ENCODE assay signal across 21 cellular contexts in genomic region chr7:66564045-66564444, GRCh38.
A peak's percentile ranks its signal among the peaks of the same experiment; 100 is the strongest.
DNase-seq lines count a peak whose midpoint lies in the region; ATAC-seq and TF ChIP-seq lines count a peak whose summit lies in the region.
"Had no signal": no experiment of that assay in that cellular context is flagged by ENCODE, and none has a peak within 500 bp of the region (broad histone marks: within the 10 kb centered on the region; RNA-seq: fewer than 3 reads in every experiment).

No MANE protein-coding gene starts in this region.

- H3K4me1 ChIP-seq in naive thymus-derived CD4-positive, alpha-beta T cell (ENCODE audit: control insufficient read depth in 2 of 2, insufficient read depth in 2 of 2, low read length in 2 of 2) = no peaks in the 10 kb centered on the region
- H3K4me1 ChIP-seq: SJCRH30 had no signal

- no peaks in the 10 kb centered on the region for H3K9me3 Mint-ChIP-seq in activated CD4-positive, alpha-beta memory T cell treated with anti-CD3 and anti-CD28 coated beads for 36 hours
- no peaks in the 10 kb centered on the region for H3K9me3 Mint-ChIP-seq in activated CD4-positive, alpha-beta memory T cell treated with anti-CD3 and anti-CD28 coated beads, Interleukin-2, amount 10 ng/mL, durations not matched to agents 7 days and 5 days
- H3K9me3 Mint-ChIP-seq in CD4-positive, alpha-beta T cell = no peaks in the 10 kb centered on the region
- H3K9me3 Mint-ChIP-seq in naive thymus-derived CD4-positive, alpha-beta T cell = no peaks in the 10 kb centered on the region

- H3K27ac Mint-ChIP-seq in activated CD4-positive, alpha-beta memory T cell treated with anti-CD3 and anti-CD28 coated beads for 36 hours = peak overlapping the region; percentile 12
- no peak overlapping the region for H3K27ac Mint-ChIP-seq in activated CD4-positive, alpha-beta memory T cell treated with anti-CD3 and anti-CD28 coated beads, Interleukin-2, amount 10 ng/mL, durations not matched to agents 7 days and 5 days
- H3K27ac Mint-ChIP-seq in CD4-positive, alpha-beta T cell = peak overlapping the region; percentile 84
- H3K27ac Mint-ChIP-seq in T-helper 17 cell = peak overlapping the region; percentile 88
- peak overlapping the region in 7 of 9 donors; percentile 32 to 86 (median 59) for H3K27ac Mint-ChIP-seq in naive thymus-derived CD4-positive, alpha-beta T cell

- H3K36me3 Mint-ChIP-seq in activated CD4-positive, alpha-beta memory T cell treated with anti-CD3 and anti-CD28 coated beads for 36 hours = peaks cover 6% of the 10 kb centered on the region
- peaks cover 14% of the 10 kb centered on the region for H3K36me3 Mint-ChIP-seq in activated CD4-positive, alpha-beta memory T cell treated with anti-CD3 and anti-CD28 coated beads, Interleukin-2, amount 10 ng/mL, durations not matched to agents 7 days and 5 days (ENCODE audit: low read depth)
- peaks cover 63% of the 10 kb centered on the region for H3K36me3 Mint-ChIP-seq in CD4-positive, alpha-beta T cell (ENCODE audit: low read depth)
- H3K36me3 Mint-ChIP-seq in T-helper 17 cell (ENCODE audit: low read depth) = peaks cover 3% of the 10 kb centered on the region
- peaks cover 0 to 13% (median 4%) of the 10 kb centered on the region in 5 donors for H3K36me3 Mint-ChIP-seq in naive thymus-derived CD4-positive, alpha-beta T cell

- no peak overlapping the region for H3K4me3 Mint-ChIP-seq in activated CD4-positive, alpha-beta memory T cell treated with anti-CD3 and anti-CD28 coated beads for 36 hours
- no peak overlapping the region for H3K4me3 Mint-ChIP-seq in activated CD4-positive, alpha-beta memory T cell treated with anti-CD3 and anti-CD28 coated beads, Interleukin-2, amount 10 ng/mL, durations not matched to agents 7 days and 5 days
- H3K4me3 Mint-ChIP-seq in CD4-positive, alpha-beta T cell = no peak overlapping the region
- H3K4me3 Mint-ChIP-seq in T-helper 17 cell = no peak overlapping the region
- no peak overlapping the region for H3K4me3 Mint-ChIP-seq in naive thymus-derived CD4-positive, alpha-beta T cell

- no peaks in the 10 kb centered on the region for H3K9me3 ChIP-seq in CD4-positive, alpha-beta T cell (ENCODE audit: control insufficient read depth, low read length)
- H3K9me3 ChIP-seq in T-helper 17 cell (ENCODE audit: control insufficient read depth, low read length, poor library complexity, severe bottlenecking) = no peaks in the 10 kb centered on the region
- no peaks in the 10 kb centered on the region for H3K9me3 ChIP-seq in naive thymus-derived CD4-positive, alpha-beta T cell (ENCODE audit: control insufficient read depth in 2 of 3, low read length in 3 of 3)
- H3K9me3 ChIP-seq: SJCRH30 had no signal

- H3K36me3 ChIP-seq in naive thymus-derived CD4-positive, alpha-beta T cell (ENCODE audit: control insufficient read depth in 2 of 3, insufficient read depth in 3 of 3, low read length in 3 of 3) = peaks cover 0 to 29% (median 5%) of the 10 kb centered on the region in 3 experiments

- ATAC-seq in CD4-positive, alpha-beta T cell (ENCODE audit: poor library complexity) = no peak
- no peak for ATAC-seq in T-helper 17 cell
- ATAC-seq in naive thymus-derived CD4-positive, alpha-beta T cell = no peak
- no peak for ATAC-seq in GM18517 (IDR thresholded peaks at IDR 0.05; ENCODE audit: unreplicated experiment)
- ATAC-seq: HCT116 had no signal

- no peak for TF ChIP-seq CTCF in CD4-positive, alpha-beta T cell (IDR thresholded peaks at IDR 0.05)

- intact Hi-C loops in activated CD4-positive, alpha-beta memory T cell treated with anti-CD3 and anti-CD28 coated beads for 36 hours (cut with micrococcal nuclease) = no loop called here
- intact Hi-C loops in CD4-positive, alpha-beta T cell (cut with DNase I, micrococcal nuclease) = loop anchor here in 1 of 2 experiments (5.0 kb wide), 1 partner anchor 438 kb away; no protein-coding TSS in a partner anchor
- intact Hi-C loops in naive thymus-derived CD4-positive, alpha-beta T cell (cut with micrococcal nuclease) = loop anchor here in 1 of 2 donors (2.0 to 10.0 kb wide), 2 partner anchors 121 to 229 kb away; no protein-coding TSS in a partner anchor

- H3K27me3 ChIP-seq in CD4-positive, alpha-beta T cell (ENCODE audit: control insufficient read depth, insufficient read depth, low read length) = no peaks in the 10 kb centered on the region
- no peaks in the 10 kb centered on the region for H3K27me3 ChIP-seq in naive thymus-derived CD4-positive, alpha-beta T cell (ENCODE audit: control insufficient read depth in 2 of 2, insufficient read depth in 2 of 2, low read length in 2 of 2)
- H3K27me3 ChIP-seq: SJCRH30 had no signal

- POLR2A ChIA-PET in activated CD4-positive, alpha-beta memory T cell treated with anti-CD3 and anti-CD28 coated beads for 36 hours (lab: Charles Lee) = no interaction called here
- POLR2A ChIA-PET in activated CD4-positive, alpha-beta memory T cell treated with anti-CD3 and anti-CD28 coated beads, Interleukin-2, amount 10 ng/mL, durations not matched to agents 7 days and 5 days (lab: Charles Lee) = no interaction called here
- POLR2A ChIA-PET in CD4-positive, alpha-beta T cell (lab: Charles Lee) = no interaction called here
- POLR2A ChIA-PET in naive thymus-derived CD4-positive, alpha-beta T cell (lab: Charles Lee) = no interaction called here

- no peaks in the 10 kb centered on the region for H3K27me3 Mint-ChIP-seq in activated CD4-positive, alpha-beta memory T cell treated with anti-CD3 and anti-CD28 coated beads for 36 hours
- no peaks in the 10 kb centered on the region for H3K27me3 Mint-ChIP-seq in activated CD4-positive, alpha-beta memory T cell treated with anti-CD3 and anti-CD28 coated beads, Interleukin-2, amount 10 ng/mL, durations not matched to agents 7 days and 5 days
- H3K27me3 Mint-ChIP-seq in CD4-positive, alpha-beta T cell = no peaks in the 10 kb centered on the region
- no peaks in the 10 kb centered on the region for H3K27me3 Mint-ChIP-seq in T-helper 17 cell
- H3K27me3 Mint-ChIP-seq in naive thymus-derived CD4-positive, alpha-beta T cell = no peaks in the 10 kb centered on the region

- H3K27ac ChIP-seq in CD4-positive, alpha-beta T cell (ENCODE audit: low read depth, low read length) = no peak overlapping the region
- peak overlapping the region; percentile 4 for H3K27ac ChIP-seq in naive thymus-derived CD4-positive, alpha-beta T cell (ENCODE audit: low read depth, low read length)
- H3K27ac ChIP-seq: SJCRH30 had no signal

- H3K4me1 Mint-ChIP-seq in activated CD4-positive, alpha-beta memory T cell treated with anti-CD3 and anti-CD28 coated beads for 36 hours (ENCODE audit: low read depth) = peaks cover 2% of the 10 kb centered on the region
- peaks cover 5% of the 10 kb centered on the region for H3K4me1 Mint-ChIP-seq in activated CD4-positive, alpha-beta memory T cell treated with anti-CD3 and anti-CD28 coated beads, Interleukin-2, amount 10 ng/mL, durations not matched to agents 7 days and 5 days
- peaks cover 6% of the 10 kb centered on the region for H3K4me1 Mint-ChIP-seq in CD4-positive, alpha-beta T cell (ENCODE audit: low read depth)
- peaks cover 9% of the 10 kb centered on the region for H3K4me1 Mint-ChIP-seq in T-helper 17 cell
- peaks cover 0 to 23% (median 8%) of the 10 kb centered on the region in 7 donors for H3K4me1 Mint-ChIP-seq in naive thymus-derived CD4-positive, alpha-beta T cell

- CTCF ChIA-PET in activated CD4-positive, alpha-beta memory T cell treated with anti-CD3 and anti-CD28 coated beads for 36 hours (lab: Charles Lee) = no interaction called here
- CTCF ChIA-PET in activated CD4-positive, alpha-beta memory T cell treated with anti-CD3 and anti-CD28 coated beads, Interleukin-2, amount 10 ng/mL, durations not matched to agents 7 days and 5 days (lab: Charles Lee) = no interaction called here
- CTCF ChIA-PET in CD4-positive, alpha-beta T cell (lab: Charles Lee) = no interaction called here
- CTCF ChIA-PET in naive thymus-derived CD4-positive, alpha-beta T cell (lab: Charles Lee) = no interaction called here

- H3K4me3 ChIP-seq in naive thymus-derived CD4-positive, alpha-beta T cell (ENCODE audit: low read length) = no peak overlapping the region
- H3K4me3 ChIP-seq: SJCRH30 had no signal

- no peak for DNase-seq in activated CD4-positive, alpha-beta memory T cell treated with anti-CD3 and anti-CD28 coated beads for 36 hours
- DNase-seq in activated CD4-positive, alpha-beta memory T cell treated with anti-CD3 and anti-CD28 coated beads, Interleukin-2, amount 10 ng/mL, durations not matched to agents 7 days and 5 days = no peak
- no peak for DNase-seq in CD4-positive, alpha-beta T cell
- no peak for DNase-seq in T-helper 17 cell
- DNase-seq in naive thymus-derived CD4-positive, alpha-beta T cell = no peak
- DNase-seq in effector CD4-positive, alpha-beta T cell = no peak
- DNase-seq in NOMO-1 treated with dmso at 0.1 percent for 144 hours (lab: John Stamatoyannopoulos, UW; ENCODE audit: unreplicated experiment) = no peak
- DNase-seq: 8988T, C1 segment of cervical spinal cord, EL, GF-D8, Kasumi-1, NCI-H1048, NCI-H1436 treated with DMSO at 0.1 percent for 48 hours, NCI-H2029, NCI-H2227 treated with DMSO at 0.1 percent for 48 hours, NCI-H510A, OCI-M1, SJCRH30 had no signal
